7 cellular contexts compared by ENCODE assay signal in genomic region chr17:39739020-39739884, GRCh38. TPM values are rescaled to one million over a fixed set of nuclear protein-coding genes. Genes with fewer than 3 reads are reported as not detected.
A peak's percentile ranks its signal among the peaks of the same experiment; 100 is the strongest.
DNase-seq lines count a peak whose midpoint lies in the region; ATAC-seq, FAIRE-seq and TF ChIP-seq lines count a peak whose summit lies in the region.
"Had no signal": no experiment of that assay in that cellular context is flagged by ENCODE, and none has a peak within 500 bp of the region (broad histone marks: within the 10 kb centered on the region; RNA-seq: fewer than 3 reads in every experiment).

No MANE protein-coding gene starts in this region.

- intact Hi-C loops in left lung (cut with DNase I) = loop anchor here in 1 of 2 donors (10.0 kb wide), 1 partner anchor 104 kb away; the partner anchor contains the start of gene STARD3

- peak; percentile 80 for FAIRE-seq in RCC 7860 (lab: Jason Lieb, UNC)

- H3K27ac ChIP-seq in left lung = peak overlapping the region; percentile 41 to 57

- DNase-seq in ELR (ENCODE audit: low read depth) = peak; percentile 56
- peak; percentile 66 for DNase-seq in RCC 7860 (ENCODE audit: low spot score)
- peak; percentile 73 to 87 for DNase-seq in left lung
- no peak for DNase-seq in activated CD8-positive, alpha-beta memory T cell treated with anti-CD3 and anti-CD28 coated beads, Interleukin-2, amount 50 U/mL, for 48 hours
- no peak for DNase-seq in activated effector memory CD4-positive, alpha-beta T cell treated with anti-CD3 and anti-CD28 coated beads, Interleukin-2, amount 50 U/mL, for 16 hours
- no peak for DNase-seq in NK-92 treated with Interleukin-12 subunit alpha and Interleukin-12 subunit beta, amount 100 ng/mL, for 24 hours (lab: John Stamatoyannopoulos, UW)

- H3K4me3 ChIP-seq in left lung = peak overlapping the region; percentile 36 to 46

- H3K27me3 ChIP-seq in left lung = peaks cover 17 to 93% of the 10 kb centered on the region in 2 donors

- peak; percentile 64 for ATAC-seq in left lung

- TF ChIP-seq CTCF in left lung (IDR thresholded peaks at IDR 0.05) = no peak

- H3K4me1 ChIP-seq in left lung = peaks cover 6 to 37% of the 10 kb centered on the region in 2 donors

- peaks cover 0 to under 1% of the 10 kb centered on the region in 2 donors for H3K36me3 ChIP-seq in left lung

- H3K9me3 ChIP-seq in left lung = no peaks in the 10 kb centered on the region

RNA-seq across cellular contexts. Expression of gene GRB7, which starts 1.5 kb away (rescaled TPM):
- total RNA-seq in left lung = 10 to 100 TPM; 12.4 to 31.9 TPM
- total RNA-seq: HT1080 had no signal

RNA-seq across cellular contexts. Expression of gene MIEN1, which starts 8.9 kb away (rescaled TPM):
- total RNA-seq in left lung = 10 to 100 TPM; 45.6 to 57.9 TPM

RNA-seq across cellular contexts. Expression of gene ERBB2, which starts 39.4 kb away (rescaled TPM):
- total RNA-seq in left lung = 100 to 1,000 TPM in 1 of 2 donors, 10 to 100 TPM in 1; 65.1 to 137 TPM

RNA-seq across cellular contexts. Expression of gene PGAP3, which starts 51.4 kb away (rescaled TPM):
- total RNA-seq in left lung = 10 to 100 TPM; 17.2 to 32.9 TPM

Comparison
In these comparisons a context has a peak if more than half of its experiments do, and no peak if none do; other contexts are left out.
1. DNase-seq: peak in ELR (single experiment), RCC 7860 (single experiment) and left lung (2 of 2); none in activated CD8-positive, alpha-beta memory T cell treated with anti-CD3 and anti-CD28 coated beads, Interleukin-2, amount 50 U/mL, for 48 hours (single experiment), activated effector memory CD4-positive, alpha-beta T cell treated with anti-CD3 and anti-CD28 coated beads, Interleukin-2, amount 50 U/mL, for 16 hours (single experiment) and NK-92 treated with Interleukin-12 subunit alpha and Interleukin-12 subunit beta, amount 100 ng/mL, for 24 hours (single experiment).